Comparison of ENCODE assay signal across 9 cellular contexts in the genomic region with DNA sequence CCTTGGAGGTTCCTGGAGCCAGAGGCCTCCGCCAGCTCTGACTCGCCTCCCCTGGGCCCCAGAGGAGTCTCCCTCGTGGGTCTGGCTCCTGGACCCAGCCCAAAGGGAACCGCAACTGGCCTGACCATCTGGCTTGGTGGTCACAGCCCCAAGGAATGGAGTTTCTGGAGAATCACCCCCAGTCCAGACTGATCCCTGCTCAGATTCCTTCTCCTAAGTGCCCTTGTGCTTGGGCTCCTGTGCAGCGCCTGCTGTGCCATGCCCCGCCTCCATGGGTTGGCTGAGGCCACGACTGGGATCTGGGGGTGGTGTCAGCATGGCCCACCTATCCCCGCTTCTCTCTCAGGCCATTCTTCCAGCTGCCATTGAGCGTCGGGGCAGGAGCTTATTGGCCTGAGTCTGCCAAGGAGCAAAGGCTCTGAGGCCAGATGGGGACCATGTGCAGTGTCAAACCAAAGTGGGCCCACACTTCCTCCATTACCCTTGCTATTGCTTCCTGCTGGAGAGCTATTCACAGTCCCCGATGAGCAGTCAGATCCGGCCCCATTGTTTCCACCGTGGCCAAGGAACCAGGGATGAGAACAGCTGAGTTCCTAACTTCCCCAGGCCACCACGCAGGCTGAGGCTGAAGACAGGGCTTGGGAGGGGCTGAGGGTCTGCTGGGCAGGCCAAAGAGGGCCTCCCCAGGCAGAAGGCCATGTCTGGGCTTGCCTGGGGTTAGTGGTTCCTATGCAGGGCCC. TPM values are rescaled to one million over a fixed set of nuclear protein-coding genes. Genes with fewer than 3 reads are reported as not detected.
DNase-seq lines count a peak whose midpoint lies in the region; ATAC-seq, FAIRE-seq and TF ChIP-seq lines count a peak whose summit lies in the region.
"Had no signal": no experiment of that assay in that cellular context is flagged by ENCODE, and none has a peak within 500 bp of the region (broad histone marks: within the 10 kb centered on the region; RNA-seq: fewer than 3 reads in every experiment).

No MANE protein-coding gene starts in this region.

- no peak overlapping the region for H3K4me3 Mint-ChIP-seq in astrocyte (ENCODE audit: unreplicated experiment)

- H3K36me3 ChIP-seq in cardiac muscle cell (no peaks in the 10 kb centered on the region), astrocyte (ENCODE audit: insufficient read depth, low read length) (peaks cover 7% of the 10 kb centered on the region), hepatocyte (replicated peaks; ENCODE audit: insufficient read depth, low read depth) (no peaks in the 10 kb centered on the region), tibial nerve (peaks cover 0 to 36% (median 0%) of the 10 kb centered on the region in 3 donors), OCI-LY7 (ENCODE audit: insufficient read depth, low read length) (no peaks in the 10 kb centered on the region)

- H2AFZ ChIP-seq in astrocyte (ENCODE audit: low read depth, low read length) = peak overlapping the region; percentile 13
- H2AFZ ChIP-seq in hepatocyte = no peak overlapping the region
- no peak overlapping the region for H2AFZ ChIP-seq in OCI-LY7 (ENCODE audit: low read length)

- TF ChIP-seq EP300 in tibial nerve (IDR thresholded peaks at IDR 0.05) = peak in 1 of 2 donors; percentile 25

- H3K4me2 ChIP-seq in astrocyte (ENCODE audit: low read length) (peak overlapping the region; percentile 77), hepatocyte (peak overlapping the region; percentile 15), OCI-LY7 (ENCODE audit: low read length) (no peak overlapping the region)

- peak overlapping the region; percentile 70 for H3K9ac ChIP-seq in astrocyte (ENCODE audit: low read length)

- no peak overlapping the region for H3K4me3 ChIP-seq in cardiac muscle cell
- peak overlapping the region; percentile 14 for H3K4me3 ChIP-seq in astrocyte (ENCODE audit: insufficient read depth, low read depth, low read length)
- no peak overlapping the region for H3K4me3 ChIP-seq in hepatocyte
- no peak overlapping the region for H3K4me3 ChIP-seq in tibial nerve
- no peak overlapping the region for H3K4me3 ChIP-seq in OCI-LY7 (ENCODE audit: low read depth, low read length, poor library complexity, severe bottlenecking)
- H3K4me3 ChIP-seq: upper lobe of left lung had no signal

- ATAC-seq in Right ventricle myocardium inferior = no peak

- H3K79me2 ChIP-seq in astrocyte (ENCODE audit: insufficient read depth, low read length) (peaks cover 3% of the 10 kb centered on the region), hepatocyte (no peaks in the 10 kb centered on the region), OCI-LY7 (ENCODE audit: insufficient read depth, low read depth, low read length) (no peaks in the 10 kb centered on the region)

- TF ChIP-seq CTCF in cardiac muscle cell (IDR thresholded peaks at IDR 0.05; ENCODE audit: low read depth, low read length) (no peak), astrocyte (IDR thresholded peaks at IDR 0.05; ENCODE audit: insufficient read depth, low read depth, low read length) (no peak), hepatocyte (IDR thresholded peaks at IDR 0.05; ENCODE audit: poor library complexity) (no peak), tibial nerve (IDR thresholded peaks at IDR 0.05) (no peak), OCI-LY7 (conservative IDR thresholded peaks at IDR 0.05; ENCODE audit: low read length) (no peak)

- H3K4me1 Mint-ChIP-seq in astrocyte (ENCODE audit: low read depth, unreplicated experiment) = peaks cover 47% of the 10 kb centered on the region

- 71% methylated on average over 14 of the region's 14 CpGs for WGBS in hepatocyte (ENCODE audit: low lambda C conversion rate, missing lambda C conversion rate)
- 17 to 34% methylated on average over 10 to 13 of the region's 14 CpGs for WGBS in tibial nerve, 2 donors

- POLR2A ChIA-PET in OCI-LY7 (lab: Charles Lee) = no interaction called here

- no peaks in the 10 kb centered on the region for H3K9me3 ChIP-seq in cardiac muscle cell (ENCODE audit: low read depth)
- H3K9me3 ChIP-seq in astrocyte (ENCODE audit: insufficient read depth, low read depth, low read length) = no peaks in the 10 kb centered on the region
- H3K9me3 ChIP-seq in hepatocyte (ENCODE audit: low read depth) = no peaks in the 10 kb centered on the region
- no peaks in the 10 kb centered on the region for H3K9me3 ChIP-seq in tibial nerve
- H3K9me3 ChIP-seq in OCI-LY7 (ENCODE audit: low read length) = no peaks in the 10 kb centered on the region
- H3K9me3 ChIP-seq: upper lobe of left lung had no signal

- no TSS peak for BruUV-seq in OCI-LY7 (replicated peaks; lab: Mats Ljungman, UMichigan)

- H3K27me3 Mint-ChIP-seq in astrocyte (ENCODE audit: low read depth, unreplicated experiment) = peaks cover 2% of the 10 kb centered on the region

- FAIRE-seq in astrocyte (lab: Jason Lieb, UNC) = no peak

- H3K27ac ChIP-seq in cardiac muscle cell (peak overlapping the region; percentile 21), astrocyte (ENCODE audit: low read depth, low read length) (peak overlapping the region; percentile 86), hepatocyte (peak overlapping the region; percentile 74), tibial nerve (peak overlapping the region; percentile 72 to 98 (median 96)), OCI-LY7 (ENCODE audit: low read depth, low read length, poor library complexity, severe bottlenecking) (no peak overlapping the region)

- peak overlapping the region; percentile 79 for H3K27ac Mint-ChIP-seq in astrocyte (ENCODE audit: unreplicated experiment)

- intact Hi-C loops in Right ventricle myocardium inferior (cut with DNase I) (no loop called here), OCI-LY7 (cut with micrococcal nuclease; ENCODE audit: unreplicated experiment) (no loop called here)

- peaks cover 12% of the 10 kb centered on the region for H3K4me1 ChIP-seq in cardiac muscle cell (ENCODE audit: low read depth)
- peaks cover 42% of the 10 kb centered on the region for H3K4me1 ChIP-seq in astrocyte (ENCODE audit: insufficient read depth, low read length)
- H3K4me1 ChIP-seq in hepatocyte (ENCODE audit: insufficient read depth) = peaks cover 22% of the 10 kb centered on the region
- peaks cover 2 to 56% (median 52%) of the 10 kb centered on the region in 4 donors for H3K4me1 ChIP-seq in tibial nerve
- H3K4me1 ChIP-seq in OCI-LY7 (ENCODE audit: insufficient read depth, low read length, poor library complexity, severe bottlenecking) = peaks cover 19% of the 10 kb centered on the region

- H3K27me3 ChIP-seq in cardiac muscle cell (no peaks in the 10 kb centered on the region), astrocyte (ENCODE audit: insufficient read depth, low read length) (no peaks in the 10 kb centered on the region), hepatocyte (no peaks in the 10 kb centered on the region), tibial nerve (no peaks in the 10 kb centered on the region)
- H3K27me3 ChIP-seq: upper lobe of left lung had no signal

- peaks cover 3% of the 10 kb centered on the region for H3K36me3 Mint-ChIP-seq in astrocyte (ENCODE audit: low read depth, unreplicated experiment)

- H3K9me3 Mint-ChIP-seq in astrocyte (ENCODE audit: unreplicated experiment) = no peaks in the 10 kb centered on the region

- DNase-seq in cardiac muscle cell (ENCODE audit: low read depth in 1 of 2, low spot score in 1 of 2) (peak in 1 of 2 donors; percentile 72), Right ventricle myocardium inferior (ENCODE audit: missing footprints) (no peak), astrocyte (ENCODE audit: low read depth) (peak; percentile 77), hepatocyte (ENCODE audit: low spot score) (no peak), tibial nerve (ENCODE audit: low spot score in 2 of 2) (no peak), COR-L47 (lab: John Stamatoyannopoulos, UW) (no peak), OCI-LY7 (ENCODE audit: low spot score) (no peak), SHP77 (lab: John Stamatoyannopoulos, UW) (no peak)

- TF ChIP-seq POLR2A in tibial nerve (IDR thresholded peaks at IDR 0.05) = no peak

- no peaks in the 10 kb centered on the region for H3K9me2 ChIP-seq in hepatocyte (replicated peaks; ENCODE audit: insufficient read depth)
- H3K9me2 ChIP-seq in OCI-LY7 (ENCODE audit: insufficient read depth, low read length) = no peaks in the 10 kb centered on the region

- CTCF ChIA-PET in OCI-LY7 (lab: Charles Lee; ENCODE audit: unreplicated experiment) = no interaction called here

- H4K20me1 ChIP-seq in astrocyte (ENCODE audit: insufficient read depth, low read length) = no peaks in the 10 kb centered on the region
- no peaks in the 10 kb centered on the region for H4K20me1 ChIP-seq in hepatocyte (ENCODE audit: insufficient read depth, poor library complexity, severe bottlenecking)
- no peaks in the 10 kb centered on the region for H4K20me1 ChIP-seq in OCI-LY7 (ENCODE audit: insufficient read depth, low read length)

RNA-seq across cellular contexts. Expression of a gene that starts 19.0 kb away (rescaled TPM):
- 17.2 and 30.6 TPM in 2 replicates for total RNA-seq in cardiac muscle cell
- polyA plus RNA-seq in cardiac muscle cell = 7.1 and 12.1 TPM in 2 replicates
- 7.8 TPM for total RNA-seq in Right ventricle myocardium inferior
- total RNA-seq in astrocyte = 26.9 and 47.8 TPM in 2 replicates
- 3.2 and 6.4 TPM in 2 replicates for total RNA-seq in hepatocyte
- polyA plus RNA-seq in hepatocyte = 7.8 and 8.6 TPM in 2 replicates
- 100 to 1,000 TPM; 100 to 132 (median 115) TPM for total RNA-seq in tibial nerve
- total RNA-seq in OCI-LY7 (2014; rRNA removed; shearing (Covaris generic)) = not detected in 2 replicates
- total RNA-seq in OCI-LY7 (2022) = not detected in 2 replicates

RNA-seq across cellular contexts. Expression of a gene that starts 46.0 kb away (rescaled TPM):
- total RNA-seq in cardiac muscle cell = 14.0 and 17.1 TPM in 2 replicates
- polyA plus RNA-seq in cardiac muscle cell = 9.5 and 12.5 TPM in 2 replicates
- total RNA-seq in Right ventricle myocardium inferior = 13.3 TPM
- 22.3 and 25.6 TPM in 2 replicates for total RNA-seq in astrocyte
- total RNA-seq in hepatocyte = 14.8 and 17.8 TPM in 2 replicates
- 21.1 and 21.8 TPM in 2 replicates for polyA plus RNA-seq in hepatocyte
- 10 to 100 TPM; 29.7 to 44.9 (median 31.1) TPM for total RNA-seq in tibial nerve
- 0.05 and 0.09 TPM in 2 replicates for total RNA-seq in OCI-LY7 (2014; rRNA removed; shearing (Covaris generic))
- 0.31 and 0.38 TPM in 2 replicates for total RNA-seq in OCI-LY7 (2022)

RNA-seq across cellular contexts. Expression of a gene that starts 53.6 kb away (rescaled TPM):
- 116 and 130 TPM in 2 replicates for total RNA-seq in cardiac muscle cell
- polyA plus RNA-seq in cardiac muscle cell = 83.9 and 105 TPM in 2 replicates
- 43.3 TPM for total RNA-seq in Right ventricle myocardium inferior
- 43.9 and 48.4 TPM in 2 replicates for total RNA-seq in astrocyte
- 142 and 155 TPM in 2 replicates for total RNA-seq in hepatocyte
- 117 and 144 TPM in 2 replicates for polyA plus RNA-seq in hepatocyte
- total RNA-seq in tibial nerve = 100 to 1,000 TPM; 163 to 179 (median 170) TPM
- 135 and 174 TPM in 2 replicates for total RNA-seq in OCI-LY7 (2014; rRNA removed; shearing (Covaris generic))
- 91.2 and 101 TPM in 2 replicates for total RNA-seq in OCI-LY7 (2022)

Comparison
In these comparisons a context has a peak if more than half of its experiments do, and no peak if none do; other contexts are left out.
1. RNA of a gene that starts 46.0 kb away (total RNA-seq): 29.7 to 44.9 TPM in tibial nerve, 22.3 to 25.6 TPM in astrocyte, 14.8 to 17.8 TPM in hepatocyte, 14.0 to 17.1 TPM in cardiac muscle cell and 13.3 TPM in Right ventricle myocardium inferior (single experiment); 0.05 to 0.38 TPM in OCI-LY7; every median in the first group is over 10 times any median in the second.